ENCODE assay signal across 8 cellular contexts in the genomic region with DNA sequence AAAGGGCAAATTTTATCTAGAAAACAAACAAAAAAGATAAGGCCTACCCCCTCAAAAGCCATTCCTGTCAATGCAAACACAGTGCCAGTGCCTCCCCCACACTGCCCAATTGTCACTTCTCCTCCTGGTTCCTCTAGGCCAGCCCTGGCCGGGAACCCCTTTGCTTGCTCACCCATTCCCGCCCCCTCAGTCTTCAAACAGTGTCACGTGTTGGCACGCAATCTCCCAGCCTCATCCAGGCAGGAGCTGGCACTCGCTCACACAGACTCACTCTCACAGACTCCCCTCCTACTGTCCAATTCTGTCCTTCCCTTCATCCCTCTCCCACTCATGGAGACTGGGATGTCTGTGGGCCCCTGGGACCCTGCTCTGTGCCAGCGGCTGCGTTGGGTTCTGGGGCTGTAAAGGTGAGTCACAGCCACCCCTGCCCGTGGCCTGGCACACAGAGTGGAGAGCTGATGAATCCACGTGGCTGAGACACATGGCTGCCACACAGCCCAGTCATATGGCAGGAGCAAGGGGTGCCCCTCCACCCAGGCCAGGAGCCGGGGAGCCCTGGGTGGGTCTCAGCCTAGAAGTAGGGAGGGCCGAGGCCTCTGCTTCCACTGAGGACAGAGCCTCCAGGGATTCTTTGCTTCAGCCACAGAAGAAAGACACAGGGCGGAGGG. TPM values are rescaled to one million over a fixed set of nuclear protein-coding genes. Genes with fewer than 3 reads are reported as not detected.
DNase-seq lines count a peak whose midpoint lies in the region; FAIRE-seq and TF ChIP-seq lines count a peak whose summit lies in the region.

No MANE protein-coding gene starts in this region.

- H3K4me3 ChIP-seq in AG10803 (ENCODE audit: low read length) (no peak overlapping the region), adipocyte (ENCODE audit: low read length) (no peak overlapping the region), stomach (no peak overlapping the region)

- 17 to 29% (median 18%) methylated on average over 10 to 12 of the region's 12 CpGs for WGBS in stomach, 5 donors

- TF ChIP-seq CTCF in AG10803 (conservative IDR thresholded peaks at IDR 0.05; ENCODE audit: low read length) = no peak
- TF ChIP-seq CTCF in stomach (IDR thresholded peaks at IDR 0.05) = no peak

- TF ChIP-seq EP300 in stomach (IDR thresholded peaks at IDR 0.05) = no peak

- H3K27me3 ChIP-seq in adipocyte (replicated peaks; ENCODE audit: control insufficient read depth, insufficient read depth, low read length) = no peaks in the 10 kb centered on the region
- no peaks in the 10 kb centered on the region for H3K27me3 ChIP-seq in stomach

- H3K9me3 ChIP-seq in adipocyte (ENCODE audit: control insufficient read depth, low read length) = no peaks in the 10 kb centered on the region
- no peaks in the 10 kb centered on the region for H3K9me3 ChIP-seq in stomach

- DNase-seq in AG10803 (ENCODE audit: low read depth) (peak; percentile 86), HTR-8/SVneo (ENCODE audit: insufficient read length, low spot score) (peak; percentile 25), adipocyte (ENCODE audit: low read depth) (peak; percentile 84), hypothalamus (lab: John Stamatoyannopoulos, UW) (peak in 29 of 51 donors; percentile 18 to 82 (median 43)), stomach (peak; percentile 69), NAMALWA (ENCODE audit: low spot score) (no peak), NCI-H526 treated with DMSO at 0.1 percent for 48 hours (lab: John Stamatoyannopoulos, UW) (no peak)
- DNase-seq in stimulated activated naive CD4-positive, alpha-beta T cell (lab: John Stamatoyannopoulos, UW) = no peak

- peaks cover 7% of the 10 kb centered on the region for H3K36me3 ChIP-seq in adipocyte (ENCODE audit: control insufficient read depth, insufficient read depth, low read length, severe bottlenecking)
- peaks cover 0 to 37% (median 32%) of the 10 kb centered on the region in 4 donors for H3K36me3 ChIP-seq in stomach

- peaks cover 53% of the 10 kb centered on the region for H3K4me1 ChIP-seq in adipocyte (ENCODE audit: control insufficient read depth, insufficient read depth, low read length)
- H3K4me1 ChIP-seq in stomach = peaks cover 60 to 79% (median 66%) of the 10 kb centered on the region in 4 donors

- peak overlapping the region; percentile 76 for H3K9ac ChIP-seq in adipocyte (ENCODE audit: low read length)

- peak overlapping the region; percentile 82 to 92 (median 88) for H3K27ac ChIP-seq in stomach

- intact Hi-C loops in stomach (cut with DNase I; ENCODE audit: low total_unique reads) = no loop called here

- FAIRE-seq in HTR-8/SVneo (lab: Jason Lieb, UNC) = no peak

- TF ChIP-seq POLR2A in stomach (IDR thresholded peaks at IDR 0.05) = no peak

RNA-seq across cellular contexts. Expression of a gene that starts 54.8 kb away (rescaled TPM):
- 10 to 100 TPM; 14.9 to 90.6 (median 54.2) TPM for total RNA-seq in stomach
- polyA plus RNA-seq in stomach = 10 to 100 TPM; 22.3 to 33.1 (median 32.1) TPM

Comparison
In these comparisons a context has a peak if more than half of its experiments do, and no peak if none do; other contexts are left out.
1. DNase-seq: peak in AG10803 (single experiment), HTR-8/SVneo (single experiment), adipocyte (single experiment), hypothalamus (29 of 51) and stomach (single experiment); none in stimulated activated naive CD4-positive, alpha-beta T cell (0 of 6), NAMALWA (single experiment) and NCI-H526 treated with DMSO at 0.1 percent for 48 hours (single experiment).